13 cellular contexts compared by ENCODE assay signal in the genomic region with DNA sequence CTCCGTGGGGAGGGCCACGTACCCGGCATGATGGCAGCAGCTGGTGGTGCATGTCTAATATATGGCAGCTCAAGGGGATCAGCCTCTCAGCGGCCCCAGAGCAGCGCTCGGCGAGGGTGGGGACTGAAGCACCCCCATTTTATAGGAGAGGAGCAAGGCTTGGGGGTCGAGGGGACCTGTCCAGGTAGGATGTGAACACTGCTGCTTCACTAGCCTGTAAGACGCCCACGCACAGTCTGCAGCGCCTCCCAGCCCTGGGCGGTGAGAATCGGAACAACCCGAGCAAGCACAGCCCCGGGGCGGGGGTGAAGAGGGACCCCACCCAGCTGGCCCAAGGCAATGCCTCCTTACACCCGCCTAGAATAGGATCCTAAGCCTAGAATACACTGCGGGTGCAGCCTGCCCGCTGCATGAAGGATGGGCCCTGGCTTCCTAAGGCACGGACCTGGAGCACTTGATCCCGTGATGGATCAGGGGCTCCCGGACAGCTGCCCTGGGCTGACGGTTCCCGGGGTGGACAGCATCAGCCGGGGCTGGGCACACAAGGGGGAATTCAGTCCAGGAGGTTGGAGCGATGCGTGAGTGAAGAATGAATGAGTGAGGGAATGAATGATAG. TPM values are rescaled to one million over a fixed set of nuclear protein-coding genes. Genes with fewer than 3 reads are reported as not detected.
DNase-seq lines count a peak whose midpoint lies in the region; ATAC-seq, FAIRE-seq and TF ChIP-seq lines count a peak whose summit lies in the region.
"Had no signal": no experiment of that assay in that cellular context is flagged by ENCODE, and none has a peak within 500 bp of the region (broad histone marks: within the 10 kb centered on the region; RNA-seq: fewer than 3 reads in every experiment).

No MANE protein-coding gene starts in this region.

- H3K9ac ChIP-seq in mammary epithelial cell (ENCODE audit: insufficient read depth, low read length), result no peak overlapping the region

- no TSS peak for BruUV-seq in mammary epithelial cell (replicated peaks; lab: Mats Ljungman, UMichigan)

- H2AFZ ChIP-seq in mammary epithelial cell (ENCODE audit: low read depth, low read length), result no peak overlapping the region

- no peaks in the 10 kb centered on the region for H3K4me1 ChIP-seq in mammary epithelial cell (ENCODE audit: insufficient read depth, low read length)
- peaks cover 0 to 6% (median 2%) of the 10 kb centered on the region in 4 donors for H3K4me1 ChIP-seq in stomach
- H3K4me1 ChIP-seq in gastroesophageal sphincter, result no peaks in the 10 kb centered on the region
- H3K4me1 ChIP-seq: HAP-1 had no signal

- H3K4me3 ChIP-seq in dorsolateral prefrontal cortex (no peak overlapping the region), mammary epithelial cell (replicated peaks in 1 of 3; ENCODE audit: insufficient read depth in 1 of 3, low read depth in 2 of 3, low read length in 3 of 3) (no peak overlapping the region), stomach (no peak overlapping the region), gastroesophageal sphincter (no peak overlapping the region)
- H3K4me3 ChIP-seq: HAP-1 had no signal

- dilution Hi-C loops in mammary epithelial cell (cut with HindIII; ENCODE audit: low sequenced_read_pairs), result no loop called here

- DNase-seq in D721Med (ENCODE audit: insufficient read length, low spot score) (no peak), HEK293T (ENCODE audit: extremely low spot score) (peak; percentile 66), dorsolateral prefrontal cortex (peak in 3 of 10 donors; percentile 47 to 59 (median 49)), neural crest cell (ENCODE audit: low read depth, low spot score) (peak; percentile 41), mammary epithelial cell (no peak), stomach (no peak)
- no peak for DNase-seq in activated CD4-positive, CD25-positive, alpha-beta regulatory T cell treated with anti-CD3 and anti-CD28 coated beads, Interleukin-2, amount 50 U/mL, for 72 hours
- DNase-seq: activated naive CD8-positive, alpha-beta T cell treated with anti-CD3 and anti-CD28 coated beads, Interleukin-2, amount 10 ng/mL, durations not matched to agents 7 days and 5 days; naive thymus-derived CD4-positive, alpha-beta T cell; NCI-H510A had no signal

- CTCF ChIA-PET in HEK293T (lab: Yijun Ruan, JAX) (interaction anchor here (0.6 to 4.5 kb wide), 6 partner anchors 9 to 681 kb away, joined by 4 to 17 read pairs (median 7); a partner anchor contains a TSS), mammary epithelial cell (lab: Charles Lee; ENCODE audit: low non-redundant PET) (no interaction called here)

- H4K20me1 ChIP-seq in mammary epithelial cell (ENCODE audit: insufficient read depth, low read length), result no peaks in the 10 kb centered on the region

- no peak for TF ChIP-seq POLR2A in stomach (IDR thresholded peaks at IDR 0.05)
- TF ChIP-seq POLR2A in gastroesophageal sphincter (IDR thresholded peaks at IDR 0.05), result no peak

- H3K27ac Mint-ChIP-seq in neural crest cell (ENCODE audit: unreplicated experiment), result no peak overlapping the region
- H3K27ac Mint-ChIP-seq: activated naive CD8-positive, alpha-beta T cell treated with anti-CD3 and anti-CD28 coated beads, Interleukin-2, amount 10 ng/mL, durations not matched to agents 7 days and 5 days; naive thymus-derived CD4-positive, alpha-beta T cell had no signal

- no peaks in the 10 kb centered on the region for H3K9me3 Mint-ChIP-seq in neural crest cell

- FAIRE-seq in D721Med (lab: Jason Lieb, UNC), result no peak
- FAIRE-seq: TTC549 had no signal

- intact Hi-C loops in dorsolateral prefrontal cortex (cut with DNase I) (no loop called here), mammary epithelial cell (cut with micrococcal nuclease) (no loop called here), stomach (cut with DNase I; ENCODE audit: low total_unique reads) (no loop called here)

- H3K36me3 ChIP-seq in mammary epithelial cell (ENCODE audit: insufficient read depth, low read length) (no peaks in the 10 kb centered on the region), stomach (no peaks in the 10 kb centered on the region), gastroesophageal sphincter (no peaks in the 10 kb centered on the region)
- H3K36me3 ChIP-seq: HAP-1 had no signal

- peaks cover 0 to 24% (median 0%) of the 10 kb centered on the region in 45 donors for H3K27me3 ChIP-seq in dorsolateral prefrontal cortex
- no peaks in the 10 kb centered on the region for H3K27me3 ChIP-seq in mammary epithelial cell (ENCODE audit: insufficient read depth, low read length)
- H3K27me3 ChIP-seq in stomach, result peaks cover 0 to 65% (median 26%) of the 10 kb centered on the region in 3 donors
- peaks cover 67% of the 10 kb centered on the region for H3K27me3 ChIP-seq in gastroesophageal sphincter

- WGBS in mammary epithelial cell (ENCODE audit: low coverage, missing lambda C conversion rate), result 23% methylated on average over 25 of the region's 27 CpGs
- 29 to 37% (median 36%) methylated on average over 24 to 27 of the region's 27 CpGs for WGBS in stomach, 5 donors
- WGBS in gastroesophageal sphincter (ENCODE audit: low coverage in 1 of 2), 2 donors, result 22% methylated on average over 3 of the region's 27 CpGs; no CpG with 5 or more reads in 1 of the 2 donors

- peaks cover 11% of the 10 kb centered on the region for H3K4me1 Mint-ChIP-seq in neural crest cell
- H3K4me1 Mint-ChIP-seq: activated naive CD8-positive, alpha-beta T cell treated with anti-CD3 and anti-CD28 coated beads, Interleukin-2, amount 10 ng/mL, durations not matched to agents 7 days and 5 days; naive thymus-derived CD4-positive, alpha-beta T cell had no signal

- H3K27ac ChIP-seq in dorsolateral prefrontal cortex, result no peak overlapping the region
- no peak overlapping the region for H3K27ac ChIP-seq in mammary epithelial cell (ENCODE audit: insufficient read depth, low read depth, low read length)
- H3K27ac ChIP-seq in stomach, result no peak overlapping the region
- H3K27ac ChIP-seq in gastroesophageal sphincter, result no peak overlapping the region

- H3K4me2 ChIP-seq in mammary epithelial cell (ENCODE audit: insufficient read depth, low read depth, low read length), result no peak overlapping the region

- POLR2A ChIA-PET in HEK293T (lab: Yijun Ruan, JAX), result interaction anchor here (2.3 to 2.5 kb wide), 2 partner anchors 17 to 18 kb away, joined by 5 to 10 read pairs; no protein-coding TSS in a partner anchor

- peaks cover 4% of the 10 kb centered on the region for H3K27me3 Mint-ChIP-seq in neural crest cell (ENCODE audit: low read depth)
- H3K27me3 Mint-ChIP-seq: activated naive CD8-positive, alpha-beta T cell treated with anti-CD3 and anti-CD28 coated beads, Interleukin-2, amount 10 ng/mL, durations not matched to agents 7 days and 5 days had no signal

- in situ Hi-C loops in mammary epithelial cell (cut with MboI; ENCODE audit: low sequenced_read_pairs in 2 of 2), result no loop called here

- peaks cover 17% of the 10 kb centered on the region for H3K9me3 ChIP-seq in mammary epithelial cell (replicated peaks; ENCODE audit: insufficient read depth, low read length)
- peaks cover 0 to 9% (median 2%) of the 10 kb centered on the region in 4 donors for H3K9me3 ChIP-seq in stomach
- peaks cover 0 to under 1% (median 0%) of the 10 kb centered on the region in 3 donors for H3K9me3 ChIP-seq in gastroesophageal sphincter
- H3K9me3 ChIP-seq: HAP-1 had no signal

- H3K36me3 Mint-ChIP-seq in neural crest cell (ENCODE audit: low read depth), result no peaks in the 10 kb centered on the region
- H3K36me3 Mint-ChIP-seq: activated naive CD8-positive, alpha-beta T cell treated with anti-CD3 and anti-CD28 coated beads, Interleukin-2, amount 10 ng/mL, durations not matched to agents 7 days and 5 days; naive thymus-derived CD4-positive, alpha-beta T cell had no signal

- ATAC-seq in gastroesophageal sphincter, result no peak
- ATAC-seq: naive thymus-derived CD4-positive, alpha-beta T cell had no signal

- H3K79me2 ChIP-seq in mammary epithelial cell (ENCODE audit: insufficient read depth, low read length), result no peaks in the 10 kb centered on the region

- H3K4me3 Mint-ChIP-seq in neural crest cell, result no peak overlapping the region
- H3K4me3 Mint-ChIP-seq: activated naive CD8-positive, alpha-beta T cell treated with anti-CD3 and anti-CD28 coated beads, Interleukin-2, amount 10 ng/mL, durations not matched to agents 7 days and 5 days; naive thymus-derived CD4-positive, alpha-beta T cell had no signal

- peak; percentile 40 for TF ChIP-seq CTCF in D721Med (IDR thresholded peaks at IDR 0.05; ENCODE audit: insufficient read depth, missing control alignments)
- peak in 40 of 56 donors; percentile 8 to 49 (median 29) for TF ChIP-seq CTCF in dorsolateral prefrontal cortex (IDR thresholded peaks at IDR 0.05 in 54 of 56, conservative IDR thresholded peaks at IDR 0.05 in 2 of 56; ENCODE audit: low read depth in 1 of 56, partially characterized antibody in 56 of 56)
- TF ChIP-seq CTCF in neural crest cell (conservative IDR thresholded peaks at IDR 0.05), result peak; percentile 57
- TF ChIP-seq CTCF in mammary epithelial cell (conservative IDR thresholded peaks at IDR 0.05 in 1 of 2, IDR thresholded peaks at IDR 0.05 in 1 of 2; ENCODE audit: extremely low read depth in 1 of 2, insufficient read depth in 1 of 2, low read depth in 1 of 2, low read length in 2 of 2), result peak in 1 of 2 donors; percentile 16
- peak in 1 of 7 experiments; percentile 18 for TF ChIP-seq CTCF in stomach (IDR thresholded peaks at IDR 0.05)
- TF ChIP-seq CTCF in gastroesophageal sphincter (IDR thresholded peaks at IDR 0.05), result peak in 1 of 4 experiments; percentile 21

- TF ChIP-seq EP300 in stomach (IDR thresholded peaks at IDR 0.05) (no peak), gastroesophageal sphincter (IDR thresholded peaks at IDR 0.05) (no peak)

TF ChIP-seq in HEK293T, 16 proteins besides CTCF, POLR2A, EP300 and RAD21:
- TF ChIP-seq FOXK2 (IDR thresholded peaks at IDR 0.05), result no peak
- TF ChIP-seq FOXA1 (IDR thresholded peaks at IDR 0.05), result no peak
- no peak for TF ChIP-seq TARDBP (IDR thresholded peaks at IDR 0.05)
- no peak for TF ChIP-seq CTBP1 (IDR thresholded peaks at IDR 0.05; ENCODE audit: borderline replicate concordance)
- no peak for TF ChIP-seq ZNF384 (IDR thresholded peaks at IDR 0.05)
- TF ChIP-seq ELF4 (IDR thresholded peaks at IDR 0.05), result no peak
- TF ChIP-seq BHLHE40 (IDR thresholded peaks at IDR 0.05; ENCODE audit: borderline replicate concordance), result no peak
- TF ChIP-seq SUZ12 (IDR thresholded peaks at IDR 0.05), result no peak
- no peak for TF ChIP-seq SP1 (IDR thresholded peaks at IDR 0.05)
- no peak for TF ChIP-seq LEF1 (IDR thresholded peaks at IDR 0.05; ENCODE audit: borderline replicate concordance)

RNA-seq across cellular contexts. Expression of a gene that starts 17.6 kb away (rescaled TPM):
- 10 to 100 TPM in 9 of 120 experiments, 1 to 10 TPM in 111; 2.6 to 15.6 (median 6.4) TPM for total RNA-seq in dorsolateral prefrontal cortex
- 6.1 and 6.8 TPM in 2 replicates for total RNA-seq in neural crest cell
- under 1 TPM in 1 of 2 donors, not detected in 1; 0.50 TPM for total RNA-seq in mammary epithelial cell
- polyA plus RNA-seq in mammary epithelial cell, result 0.03 TPM
- polyA minus RNA-seq in mammary epithelial cell, result not detected
- total RNA-seq in stomach, result 1 to 10 TPM in 4 of 5 donors, not detected in 1; 1.0 to 3.6 (median 1.3) TPM
- 10 to 100 TPM in 1 of 3 donors, under 1 TPM in 1, not detected in 1; 0.31 to 12.6 TPM for polyA plus RNA-seq in stomach
- total RNA-seq in gastroesophageal sphincter, result 10 to 100 TPM in 1 of 4 donors, 1 to 10 TPM in 3; 1.2 to 26.5 (median 6.1) TPM
- total RNA-seq: activated naive CD8-positive, alpha-beta T cell treated with anti-CD3 and anti-CD28 coated beads, Interleukin-2, amount 10 ng/mL, durations not matched to agents 7 days and 5 days; naive thymus-derived CD4-positive, alpha-beta T cell had no signal
- polyA plus RNA-seq: naive thymus-derived CD4-positive, alpha-beta T cell had no signal

Comparison
In these comparisons a context has a peak if more than half of its experiments do, and no peak if none do; other contexts are left out.
1. DNase-seq: peak in HEK293T (single experiment) and neural crest cell (single experiment); none in D721Med (single experiment), mammary epithelial cell (single experiment), stomach (single experiment) and activated CD4-positive, CD25-positive, alpha-beta regulatory T cell treated with anti-CD3 and anti-CD28 coated beads, Interleukin-2, amount 50 U/mL, for 72 hours (single experiment).